18 cellular contexts compared by ENCODE assay signal in genomic region chr20:19811231-19811630, GRCh38. TPM values are rescaled to one million over a fixed set of nuclear protein-coding genes. Genes with fewer than 3 reads are reported as not detected.
"Had no signal": no experiment of that assay in that cellular context is flagged by ENCODE, and none has a peak within 500 bp of the region (broad histone marks: within the 10 kb centered on the region; RNA-seq: fewer than 3 reads in every experiment).

No MANE protein-coding gene starts in this region.

- H3K9me3 ChIP-seq: neutrophil, suprapubic skin, tibial artery, upper lobe of left lung, uterus had no signal

- ATAC-seq: effector memory CD8-positive, alpha-beta T cell; foreskin keratinocyte; left colon; naive thymus-derived CD4-positive, alpha-beta T cell; stimulated activated naive CD8-positive, alpha-beta T cell treated with anti-CD3 and anti-CD28 coated beads, Interleukin-15, Interleukin-2, amounts not matched to agents 100 U/mL and 50 U/mL, for 24 hours had no signal

- H3K4me2 ChIP-seq: hepatocyte, smooth muscle cell had no signal

- H2AFZ ChIP-seq: hepatocyte had no signal

- H3K4me1 Mint-ChIP-seq: naive thymus-derived CD4-positive, alpha-beta T cell had no signal

- H3K36me3 Mint-ChIP-seq: naive thymus-derived CD4-positive, alpha-beta T cell had no signal

- H3K27me3 ChIP-seq: foreskin keratinocyte, hepatocyte, suprapubic skin, tibial artery, upper lobe of left lung, uterus had no signal

- H3K36me3 ChIP-seq: neutrophil, suprapubic skin, uterus had no signal

- H3K4me3 ChIP-seq: hepatocyte, smooth muscle cell, suprapubic skin, tibial artery, upper lobe of left lung, uterus had no signal

- H3K27ac Mint-ChIP-seq: dendritic cell treated with granulocyte-macrophage colony-stimulating factor and Interleukin-4, amounts not matched to agents 40 ng/mL and 50 ng/mL, for 4 days; effector memory CD8-positive, alpha-beta T cell; nephron progenitor cell had no signal

- H3K4me3 Mint-ChIP-seq: dendritic cell treated with granulocyte-macrophage colony-stimulating factor and Interleukin-4, amounts not matched to agents 40 ng/mL and 50 ng/mL, for 4 days; effector memory CD8-positive, alpha-beta T cell; naive thymus-derived CD4-positive, alpha-beta T cell; nephron progenitor cell had no signal

- H3K27ac ChIP-seq: epithelial cell of prostate, foreskin keratinocyte, hepatocyte, neutrophil, suprapubic skin, tibial artery, upper lobe of left lung, uterus had no signal

- DNase-seq: effector memory CD8-positive, alpha-beta T cell; foreskin keratinocyte; head of caudate nucleus; left colon; naive thymus-derived CD4-positive, alpha-beta T cell; nephron progenitor cell; posterior cingulate gyrus; stimulated activated CD4-positive, alpha-beta T cell treated with anti-CD3 and anti-CD28 coated beads, Interleukin-2, amount 100 ng/mL, for 48 hours; stimulated activated naive CD8-positive, alpha-beta T cell treated with anti-CD3 and anti-CD28 coated beads, Interleukin-15, Interleukin-2, amounts not matched to agents 100 U/mL and 50 U/mL, for 24 hours; tibial artery; upper lobe of left lung; uterus had no signal

- H3K9me3 Mint-ChIP-seq: dendritic cell treated with granulocyte-macrophage colony-stimulating factor and Interleukin-4, amounts not matched to agents 40 ng/mL and 50 ng/mL, for 4 days; effector memory CD8-positive, alpha-beta T cell; naive thymus-derived CD4-positive, alpha-beta T cell had no signal

- H3K27me3 Mint-ChIP-seq: dendritic cell treated with granulocyte-macrophage colony-stimulating factor and Interleukin-4, amounts not matched to agents 40 ng/mL and 50 ng/mL, for 4 days; effector memory CD8-positive, alpha-beta T cell had no signal

RNA-seq across cellular contexts. Expression of gene RIN2, which starts 53.2 kb away (rescaled TPM):
- polyA plus RNA-seq: naive thymus-derived CD4-positive, alpha-beta T cell had no signal
